ENCODE assay signal across 1 cellular context in genomic region chr15:41392659-41393058, GRCh38.
TF ChIP-seq lines count a peak whose summit lies in the region.

No MANE protein-coding gene starts in this region.

TF ChIP-seq in HEK293, 187 proteins besides CTCF, POLR2A, EP300 and RAD21:
- TF ChIP-seq, protein P1, sequence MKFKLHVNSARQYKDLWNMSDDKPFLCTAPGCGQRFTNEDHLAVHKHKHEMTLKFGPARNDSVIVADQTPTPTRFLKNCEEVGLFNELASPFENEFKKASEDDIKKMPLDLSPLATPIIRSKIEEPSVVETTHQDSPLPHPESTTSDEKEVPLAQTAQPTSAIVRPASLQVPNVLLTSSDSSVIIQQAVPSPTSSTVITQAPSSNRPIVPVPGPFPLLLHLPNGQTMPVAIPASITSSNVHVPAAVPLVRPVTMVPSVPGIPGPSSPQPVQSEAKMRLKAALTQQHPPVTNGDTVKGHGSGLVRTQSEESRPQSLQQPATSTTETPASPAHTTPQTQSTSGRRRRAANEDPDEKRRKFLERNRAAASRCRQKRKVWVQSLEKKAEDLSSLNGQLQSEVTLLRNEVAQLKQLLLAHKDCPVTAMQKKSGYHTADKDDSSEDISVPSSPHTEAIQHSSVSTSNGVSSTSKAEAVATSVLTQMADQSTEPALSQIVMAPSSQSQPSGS (tag by site-specific recombination; IDR thresholded peaks at IDR 0.05; ENCODE audit: low read depth) = peak; percentile 61; the same call in 1 of the 2 replicates
- TF ChIP-seq ZNF19 (tag by site-specific recombination; IDR thresholded peaks at IDR 0.05; ENCODE audit: low read depth) = no peak
